In genomic region chr2:175817200-175817599, GRCh38 we compare ENCODE assay signal across 31 cellular contexts.
"Had no signal": no experiment of that assay in that cellular context is flagged by ENCODE, and none has a peak within 500 bp of the region (broad histone marks: within the 10 kb centered on the region; RNA-seq: fewer than 3 reads in every experiment).

No MANE protein-coding gene starts in this region.

- DNase-seq: activated B cell treated with CpG ODN at 0.5 μM for 24 hours; activated CD4-positive, alpha-beta T cell treated with anti-CD3 and anti-CD28 coated beads for 1 hour; activated CD4-positive, alpha-beta T cell treated with anti-CD3 and anti-CD28 coated beads, Interleukin-2, amount 10 ng/mL, durations not matched to agents 24 days and 14 days; activated CD4-positive, alpha-beta T cell treated with anti-CD3 and anti-CD28 coated beads, Interleukin-2, amount 50 U/mL, for 48 hours; activated CD8-positive, alpha-beta memory T cell treated with anti-CD3 and anti-CD28 coated beads, Interleukin-2, amount 10 ng/mL, durations not matched to agents 7 days and 5 days; activated effector memory CD4-positive, alpha-beta T cell treated with anti-CD3 and anti-CD28 coated beads, Interleukin-2, amount 50 U/mL, for 16 hours; activated naive CD4-positive, alpha-beta T cell treated with Interleukin-2 at 50 U/mL for 16 hours; activated naive CD8-positive, alpha-beta T cell treated with anti-CD3 and anti-CD28 coated beads, Interleukin-2, amount 50 U/mL, for 24 hours; activated T-cell treated with anti-CD3 and anti-CD28 coated beads, Interleukin-2, amount 50 U/mL, for 24 hours; amniotic stem cell; body of pancreas; MG63; MV-4-11; NCI-H1092 treated with DMSO at 0.1 percent for 48 hours; NCI-H1417 treated with DMSO at 0.1 percent for 48 hours; NCI-H1694; NCI-H2029; NCI-H2107; NCI-H345; NCI-H510A treated with DMSO at 0.1 percent for 48 hours; NCI-H69; Peyer's patch; SIG-M5; T-cell; T-helper 2 cell; T1000 had no signal

- H3K27ac ChIP-seq: ascending aorta, body of pancreas, cardiac muscle cell, KMS-11, Peyer's patch, SK-N-MC had no signal

- H3K4me1 ChIP-seq: body of pancreas, Peyer's patch had no signal

- ATAC-seq: activated CD8-positive, alpha-beta memory T cell treated with anti-CD3 and anti-CD28 coated beads, Interleukin-2, amount 10 ng/mL, durations not matched to agents 7 days and 5 days; activated naive CD4-positive, alpha-beta T cell treated with anti-CD3 and anti-CD28 coated beads, Interleukin-2, amount 50 U/mL, for 72 hours; activated naive CD8-positive, alpha-beta T cell treated with anti-CD3 and anti-CD28 coated beads, Interleukin-2, amount 50 U/mL, for 24 hours; body of pancreas; T-cell had no signal

- H3K4me3 ChIP-seq: ascending aorta, body of pancreas, cardiac muscle cell, MG63, Peyer's patch, SK-N-MC had no signal

- H3K36me3 ChIP-seq: ascending aorta, cardiac muscle cell, MG63, Peyer's patch had no signal

- H3K27me3 ChIP-seq: ascending aorta, body of pancreas, cardiac muscle cell, MG63, Peyer's patch had no signal

- H3K9me3 ChIP-seq: body of pancreas had no signal
